ENCODE assay signal across 14 cellular contexts in the genomic region with DNA sequence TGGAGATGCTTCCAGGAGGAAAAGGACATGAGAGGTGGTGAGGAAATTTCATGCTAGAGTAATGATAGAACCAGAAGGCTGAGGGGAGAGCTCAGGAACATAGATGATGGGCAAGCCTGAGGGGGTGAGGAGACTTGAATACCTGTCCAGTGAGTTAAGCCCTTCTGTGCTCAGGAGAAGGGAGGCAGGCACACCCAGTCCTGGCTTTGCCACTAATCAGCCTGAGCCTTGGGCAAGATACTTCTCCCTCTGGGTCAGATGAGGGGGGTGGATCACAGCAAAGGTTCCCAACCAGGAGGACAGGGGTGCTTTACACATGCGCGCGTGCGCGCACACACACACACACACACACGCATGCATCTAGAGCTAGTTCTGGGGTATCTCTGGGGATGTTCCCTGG.
DNase-seq lines count a peak whose midpoint lies in the region; ATAC-seq, FAIRE-seq and TF ChIP-seq lines count a peak whose summit lies in the region.
"Had no signal": no experiment of that assay in that cellular context is flagged by ENCODE, and none has a peak within 500 bp of the region (broad histone marks: within the 10 kb centered on the region; RNA-seq: fewer than 3 reads in every experiment).

No MANE protein-coding gene starts in this region.

- no peak overlapping the region for H3K27ac ChIP-seq in astrocyte (ENCODE audit: low read depth, low read length)
- peak overlapping the region; percentile 88 for H3K27ac ChIP-seq in smooth muscle cell (ENCODE audit: low read depth)
- no peak overlapping the region for H3K27ac ChIP-seq in CD8-positive, alpha-beta T cell (ENCODE audit: low read depth, low read length)
- H3K27ac ChIP-seq: C4-2B had no signal

- no peak for ATAC-seq in CD8-positive, alpha-beta T cell

- no peaks in the 10 kb centered on the region for H3K4me1 Mint-ChIP-seq in activated T-cell treated with anti-CD3 and anti-CD28 coated beads, Interleukin-2, amount 50 U/mL, for 24 hours (ENCODE audit: low read depth)
- H3K4me1 Mint-ChIP-seq in astrocyte (ENCODE audit: low read depth, unreplicated experiment), result peaks cover 20% of the 10 kb centered on the region
- H3K4me1 Mint-ChIP-seq in CD8-positive, alpha-beta T cell (ENCODE audit: low read depth), result no peaks in the 10 kb centered on the region

- CTCF ChIA-PET in CD8-positive, alpha-beta T cell (lab: Charles Lee), result interaction anchor here (1.6 kb wide), 1 partner anchor 10 kb away, joined by 4 read pairs; no protein-coding TSS in a partner anchor

- intact Hi-C loops in CD8-positive, alpha-beta T cell (cut with DNase I, micrococcal nuclease), result no loop called here

- H3K4me2 ChIP-seq in astrocyte (ENCODE audit: low read length), result peak overlapping the region; percentile 55
- peak overlapping the region; percentile 62 for H3K4me2 ChIP-seq in smooth muscle cell

- peaks cover 15% of the 10 kb centered on the region for H3F3A ChIP-seq in smooth muscle cell (ENCODE audit: low read depth)

- H3K4me1 ChIP-seq in astrocyte (ENCODE audit: insufficient read depth, low read length), result peaks cover 13% of the 10 kb centered on the region
- peaks cover 12% of the 10 kb centered on the region for H3K4me1 ChIP-seq in smooth muscle cell (ENCODE audit: low read depth)
- H3K4me1 ChIP-seq in CD8-positive, alpha-beta T cell (ENCODE audit: insufficient read depth, low read length), result no peaks in the 10 kb centered on the region
- H3K4me1 ChIP-seq: Caco-2 had no signal

- H3K36me3 ChIP-seq in astrocyte (ENCODE audit: insufficient read depth, low read length) (no peaks in the 10 kb centered on the region), smooth muscle cell (ENCODE audit: low read depth) (no peaks in the 10 kb centered on the region)
- H3K36me3 ChIP-seq in CD8-positive, alpha-beta T cell (ENCODE audit: insufficient read depth, low read length), result no peaks in the 10 kb centered on the region

- no peaks in the 10 kb centered on the region for H3K9me3 ChIP-seq in astrocyte (ENCODE audit: insufficient read depth, low read depth, low read length)
- no peaks in the 10 kb centered on the region for H3K9me3 ChIP-seq in smooth muscle cell (replicated peaks; ENCODE audit: low read depth)
- no peaks in the 10 kb centered on the region for H3K9me3 ChIP-seq in CD8-positive, alpha-beta T cell (ENCODE audit: low read length)
- H3K9me3 ChIP-seq: Caco-2 had no signal

- no peak overlapping the region for H3K9ac ChIP-seq in astrocyte (ENCODE audit: low read length)
- H3K9ac ChIP-seq in smooth muscle cell (ENCODE audit: low read depth), result peak overlapping the region; percentile 61

- TF ChIP-seq CTCF in astrocyte (IDR thresholded peaks at IDR 0.05; ENCODE audit: insufficient read depth, low read depth, low read length) (no peak), smooth muscle cell (IDR thresholded peaks at IDR 0.05; ENCODE audit: borderline replicate concordance, insufficient read depth, poor library complexity, severe bottlenecking) (no peak)
- TF ChIP-seq CTCF in CD8-positive, alpha-beta T cell (IDR thresholded peaks at IDR 0.05), result no peak

- 88% methylated on average over 6 of the region's 6 CpGs for WGBS in smooth muscle cell (ENCODE audit: low lambda C conversion rate)

- H3K27me3 ChIP-seq in astrocyte (ENCODE audit: insufficient read depth, low read length), result no peaks in the 10 kb centered on the region
- H3K27me3 ChIP-seq in smooth muscle cell (ENCODE audit: low read depth), result no peaks in the 10 kb centered on the region
- H3K27me3 ChIP-seq in CD8-positive, alpha-beta T cell (ENCODE audit: insufficient read depth, low read length), result no peaks in the 10 kb centered on the region

- peaks cover 9% of the 10 kb centered on the region for H3K27me3 Mint-ChIP-seq in activated T-cell treated with anti-CD3 and anti-CD28 coated beads, Interleukin-2, amount 50 U/mL, for 24 hours
- peaks cover 13% of the 10 kb centered on the region for H3K27me3 Mint-ChIP-seq in astrocyte (ENCODE audit: low read depth, unreplicated experiment)
- H3K27me3 Mint-ChIP-seq in CD8-positive, alpha-beta T cell (ENCODE audit: low read depth), result peaks cover 8% of the 10 kb centered on the region

- no peaks in the 10 kb centered on the region for H3K9me3 Mint-ChIP-seq in activated T-cell treated with anti-CD3 and anti-CD28 coated beads, Interleukin-2, amount 50 U/mL, for 24 hours
- no peaks in the 10 kb centered on the region for H3K9me3 Mint-ChIP-seq in astrocyte (ENCODE audit: unreplicated experiment)
- no peaks in the 10 kb centered on the region for H3K9me3 Mint-ChIP-seq in CD8-positive, alpha-beta T cell
- H3K9me3 Mint-ChIP-seq: H9 had no signal

- peak overlapping the region; percentile 28 for H3K27ac Mint-ChIP-seq in activated T-cell treated with anti-CD3 and anti-CD28 coated beads, Interleukin-2, amount 50 U/mL, for 24 hours
- H3K27ac Mint-ChIP-seq in astrocyte (ENCODE audit: unreplicated experiment), result peak overlapping the region; percentile 76
- H3K27ac Mint-ChIP-seq in CD8-positive, alpha-beta T cell, result no peak overlapping the region

- H3K4me3 ChIP-seq in astrocyte (ENCODE audit: insufficient read depth, low read depth, low read length), result no peak overlapping the region
- no peak overlapping the region for H3K4me3 ChIP-seq in smooth muscle cell
- no peak overlapping the region for H3K4me3 ChIP-seq in CD8-positive, alpha-beta T cell (ENCODE audit: low read depth, low read length)

- no peaks in the 10 kb centered on the region for H3K36me3 Mint-ChIP-seq in activated T-cell treated with anti-CD3 and anti-CD28 coated beads, Interleukin-2, amount 50 U/mL, for 24 hours (ENCODE audit: low read depth)
- peaks cover 2% of the 10 kb centered on the region for H3K36me3 Mint-ChIP-seq in astrocyte (ENCODE audit: low read depth, unreplicated experiment)
- no peaks in the 10 kb centered on the region for H3K36me3 Mint-ChIP-seq in CD8-positive, alpha-beta T cell

- H4K20me1 ChIP-seq in astrocyte (ENCODE audit: insufficient read depth, low read length), result no peaks in the 10 kb centered on the region
- no peaks in the 10 kb centered on the region for H4K20me1 ChIP-seq in smooth muscle cell (ENCODE audit: low read depth)

- H2AFZ ChIP-seq in astrocyte (ENCODE audit: low read depth, low read length) (no peak overlapping the region), smooth muscle cell (ENCODE audit: low read depth) (peak overlapping the region; percentile 78)

- H3K4me3 Mint-ChIP-seq in activated T-cell treated with anti-CD3 and anti-CD28 coated beads, Interleukin-2, amount 50 U/mL, for 24 hours, result no peak overlapping the region
- no peak overlapping the region for H3K4me3 Mint-ChIP-seq in astrocyte (ENCODE audit: unreplicated experiment)
- H3K4me3 Mint-ChIP-seq in CD8-positive, alpha-beta T cell, result no peak overlapping the region
- H3K4me3 Mint-ChIP-seq: H9 had no signal

- DNase-seq in activated T-cell treated with anti-CD3 and anti-CD28 coated beads, Interleukin-2, amount 50 U/mL, for 24 hours, result no peak
- DNase-seq in activated T-cell treated with anti-CD3 and anti-CD28 coated beads, Interleukin-2, amount 50 U/mL, for 1 hour, result no peak
- no peak for DNase-seq in astrocyte (ENCODE audit: low read depth)
- DNase-seq in kidney tubule cell (ENCODE audit: low spot score), result peak; percentile 47
- DNase-seq in smooth muscle cell (lab: John Stamatoyannopoulos, UW; ENCODE audit: unreplicated experiment), result no peak
- DNase-seq in CD8-positive, alpha-beta T cell, result no peak
- no peak for DNase-seq in GM19238 (ENCODE audit: insufficient read length, low spot score)
- DNase-seq in NCI-H2227 (lab: John Stamatoyannopoulos, UW; ENCODE audit: unreplicated experiment), result no peak
- DNase-seq: H9, NCI-H1048, NCI-H69, Right ventricle myocardium superior had no signal

- H3K79me2 ChIP-seq in astrocyte (ENCODE audit: insufficient read depth, low read length), result no peaks in the 10 kb centered on the region
- H3K79me2 ChIP-seq in smooth muscle cell (ENCODE audit: low read depth), result no peaks in the 10 kb centered on the region

- POLR2A ChIA-PET in CD8-positive, alpha-beta T cell (lab: Charles Lee), result no interaction called here

- FAIRE-seq in astrocyte (lab: Jason Lieb, UNC), result no peak
